Comparison of ENCODE assay signal across 9 cellular contexts in the genomic region with DNA sequence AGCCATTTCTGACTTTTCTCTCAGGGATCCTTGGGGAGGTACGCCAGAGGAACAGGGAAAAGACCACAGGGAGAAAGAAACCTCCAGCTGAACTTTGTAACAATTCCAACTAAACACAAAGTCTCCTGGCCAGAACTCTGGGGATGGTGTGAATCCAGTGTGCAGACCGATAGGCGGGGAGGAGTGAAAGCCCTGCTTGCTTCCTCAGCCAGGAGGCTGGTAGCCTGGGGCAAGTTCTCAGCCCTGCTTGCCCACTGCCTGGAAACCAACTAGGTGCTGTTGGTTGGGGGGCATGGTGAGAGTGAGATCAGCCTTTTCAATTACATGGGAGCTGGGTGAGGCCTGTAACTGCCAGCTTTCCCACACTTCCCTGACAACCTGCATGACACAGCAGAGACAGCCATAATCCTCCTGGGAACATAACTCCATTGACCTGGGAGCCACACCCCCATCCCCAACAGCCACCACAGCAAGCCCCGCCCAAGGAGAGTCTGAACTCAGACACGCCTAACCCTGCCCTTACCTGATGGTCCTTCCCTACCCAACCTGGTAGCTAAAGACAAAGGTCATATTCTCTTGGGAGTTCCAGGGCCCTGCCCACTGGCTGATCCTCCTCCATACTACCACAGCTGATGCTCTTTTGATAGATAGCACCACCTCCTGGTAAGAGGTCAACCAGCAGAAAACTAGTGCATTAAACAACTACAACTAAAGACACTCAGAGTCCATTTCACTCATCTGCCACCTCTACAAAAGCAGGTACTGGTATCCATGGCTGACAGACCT.
DNase-seq lines count a peak whose midpoint lies in the region; ATAC-seq and TF ChIP-seq lines count a peak whose summit lies in the region.
"Had no signal": no experiment of that assay in that cellular context is flagged by ENCODE, and none has a peak within 500 bp of the region (broad histone marks: within the 10 kb centered on the region; RNA-seq: fewer than 3 reads in every experiment).

No MANE protein-coding gene starts in this region.

- H3K27me3 Mint-ChIP-seq in Calu3 (ENCODE audit: unreplicated experiment), result no peaks in the 10 kb centered on the region

- POLR2A ChIA-PET in RWPE1 (lab: Yijun Ruan, JAX; ENCODE audit: low non-redundant PET), result interaction anchor here (1.4 kb wide), 1 partner anchor 13 kb away, joined by 3 read pairs; no protein-coding TSS in a partner anchor

- TF ChIP-seq CTCF in Calu3 (IDR thresholded peaks at IDR 0.05; ENCODE audit: unreplicated experiment), result no peak
- TF ChIP-seq CTCF in RWPE1 (conservative IDR thresholded peaks at IDR 0.05; ENCODE audit: low read depth), result no peak

- H3K27ac Mint-ChIP-seq in Calu3 (ENCODE audit: unreplicated experiment), result peak overlapping the region; percentile 29

- DNase-seq in Calu3, result no peak
- DNase-seq in HCEC 1CT, result peak; percentile 16
- DNase-seq in RWPE1 (ENCODE audit: low spot score), result no peak
- peak; percentile 89 for DNase-seq in iPS DF 4.7 (ENCODE audit: extremely low read depth, low spot score)
- no peak for DNase-seq in NCI-H2196 (lab: John Stamatoyannopoulos, UW; ENCODE audit: unreplicated experiment)
- no peak for DNase-seq in DMS79 (lab: John Stamatoyannopoulos, UW)
- no peak for DNase-seq in activated T-cell treated with anti-CD3 and anti-CD28 coated beads for 4 hours
- DNase-seq: sigmoid colon had no signal

- H3K36me3 Mint-ChIP-seq in Calu3 (ENCODE audit: insufficient read depth, unreplicated experiment), result peaks cover 24% of the 10 kb centered on the region

- H3K27ac ChIP-seq in RWPE1, result peak overlapping the region; percentile 49
- H3K27ac ChIP-seq: sigmoid colon had no signal

- CTCF ChIA-PET in Calu3 (lab: Charles Lee) (no interaction called here), RWPE1 (lab: Yijun Ruan, JAX) (interaction anchor here (0.9 to 1.0 kb wide), 2 partner anchors 40 to 300 kb away, joined by 3 read pairs; no protein-coding TSS in a partner anchor)

- H3K4me3 Mint-ChIP-seq in Calu3 (ENCODE audit: low read depth, unreplicated experiment), result no peak overlapping the region

- intact Hi-C loops in Calu3 (cut with micrococcal nuclease; ENCODE audit: unreplicated experiment), result no loop called here

- ATAC-seq in GM19328 (IDR thresholded peaks at IDR 0.05; ENCODE audit: unreplicated experiment), result no peak

- H3K4me1 Mint-ChIP-seq in Calu3 (ENCODE audit: low read depth, unreplicated experiment), result no peaks in the 10 kb centered on the region

- no TSS peak for BruUV-seq in Calu3 (replicated peaks; lab: Mats Ljungman, UMichigan)

- H3K9me3 Mint-ChIP-seq in Calu3 (ENCODE audit: low read depth, unreplicated experiment), result peaks cover 28% of the 10 kb centered on the region

Comparison
In these comparisons a context has a peak if more than half of its experiments do, and no peak if none do; other contexts are left out.
1. DNase-seq: peak in HCEC 1CT (single experiment) and iPS DF 4.7 (single experiment); none in Calu3 (single experiment), RWPE1 (single experiment), NCI-H2196 (single experiment), DMS79 (single experiment) and activated T-cell treated with anti-CD3 and anti-CD28 coated beads for 4 hours (single experiment).